In the genomic region with DNA sequence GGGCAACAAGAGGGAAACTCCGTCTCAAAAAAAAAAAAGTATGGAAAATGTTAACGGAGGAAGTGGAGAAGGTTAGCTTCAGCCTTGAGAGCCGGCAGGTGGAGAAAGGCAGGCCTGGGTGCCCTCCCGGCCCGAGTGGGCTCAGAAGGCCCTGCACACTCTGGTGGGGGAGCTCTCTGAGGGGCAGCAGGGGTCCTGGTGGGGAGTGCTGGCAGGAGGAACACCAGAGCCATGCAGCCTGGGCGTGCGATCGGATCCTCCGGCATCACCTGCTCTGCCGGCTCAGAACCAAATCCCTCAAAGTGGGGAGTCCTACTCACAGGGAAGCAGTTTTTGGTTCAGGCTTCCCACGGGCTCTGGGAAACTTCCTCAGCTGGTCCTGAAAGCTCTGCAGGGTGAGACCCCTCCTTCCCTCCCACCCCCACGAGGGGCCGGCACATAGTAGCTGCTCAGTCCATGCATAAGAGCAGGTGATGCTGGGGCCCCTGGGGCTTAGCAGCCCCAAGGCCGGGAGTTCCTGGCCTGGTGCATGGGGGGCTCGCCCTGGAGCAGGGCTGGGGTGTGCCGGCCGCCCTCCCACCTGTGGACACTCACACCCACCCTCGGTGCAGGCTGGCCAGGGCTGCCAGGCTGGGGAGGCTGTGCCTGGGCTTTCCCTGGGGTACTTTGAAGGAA, we compare ENCODE assay signal across 1 cellular context.
TF ChIP-seq lines count a peak whose summit lies in the region.

No MANE protein-coding gene starts in this region.

TF ChIP-seq in HepG2, 621 proteins besides CTCF, POLR2A, EP300 and RAD21 (continued from another document and continues in another):
- no peak for TF ChIP-seq RCOR2 (CRISPR knock-in tag; IDR thresholded peaks at IDR 0.05)
- TF ChIP-seq JUNB (CRISPR knock-in tag; IDR thresholded peaks at IDR 0.05; ENCODE audit: borderline replicate concordance) = no peak
- TF ChIP-seq ZMYM4 (CRISPR knock-in tag; IDR thresholded peaks at IDR 0.05) = no peak
- no peak for TF ChIP-seq ZNF703 (CRISPR knock-in tag; IDR thresholded peaks at IDR 0.05; ENCODE audit: borderline replicate concordance)
- no peak for TF ChIP-seq ZNF607 (CRISPR knock-in tag; IDR thresholded peaks at IDR 0.05; ENCODE audit: borderline replicate concordance)
- no peak for TF ChIP-seq ZSCAN12 (CRISPR knock-in tag; IDR thresholded peaks at IDR 0.05)
- no peak for TF ChIP-seq ZNF737 (CRISPR knock-in tag; IDR thresholded peaks at IDR 0.05; ENCODE audit: borderline replicate concordance)
- TF ChIP-seq ZNF550 (CRISPR knock-in tag; IDR thresholded peaks at IDR 0.05; ENCODE audit: borderline replicate concordance) = no peak
- no peak for TF ChIP-seq ZNF883 (CRISPR knock-in tag; IDR thresholded peaks at IDR 0.05; ENCODE audit: not compliant biosample characterization)
- no peak for TF ChIP-seq ZFP41 (CRISPR knock-in tag; IDR thresholded peaks at IDR 0.05; ENCODE audit: borderline replicate concordance)
- no peak for TF ChIP-seq MIXL1 (CRISPR knock-in tag; IDR thresholded peaks at IDR 0.05)
- TF ChIP-seq, protein P1, sequence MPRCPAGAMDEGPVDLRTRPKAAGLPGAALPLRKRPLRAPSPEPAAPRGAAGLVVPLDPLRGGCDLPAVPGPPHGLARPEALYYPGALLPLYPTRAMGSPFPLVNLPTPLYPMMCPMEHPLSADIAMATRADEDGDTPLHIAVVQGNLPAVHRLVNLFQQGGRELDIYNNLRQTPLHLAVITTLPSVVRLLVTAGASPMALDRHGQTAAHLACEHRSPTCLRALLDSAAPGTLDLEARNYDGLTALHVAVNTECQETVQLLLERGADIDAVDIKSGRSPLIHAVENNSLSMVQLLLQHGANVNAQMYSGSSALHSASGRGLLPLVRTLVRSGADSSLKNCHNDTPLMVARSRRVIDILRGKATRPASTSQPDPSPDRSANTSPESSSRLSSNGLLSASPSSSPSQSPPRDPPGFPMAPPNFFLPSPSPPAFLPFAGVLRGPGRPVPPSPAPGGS (CRISPR knock-in tag; IDR thresholded peaks at IDR 0.05) = no peak
- TF ChIP-seq CAMTA2 (CRISPR knock-in tag; IDR thresholded peaks at IDR 0.05; ENCODE audit: borderline replicate concordance) = 0 out of 2 replicates have a peak, but pooled peaks have one; percentile 58
- TF ChIP-seq, protein P2, sequence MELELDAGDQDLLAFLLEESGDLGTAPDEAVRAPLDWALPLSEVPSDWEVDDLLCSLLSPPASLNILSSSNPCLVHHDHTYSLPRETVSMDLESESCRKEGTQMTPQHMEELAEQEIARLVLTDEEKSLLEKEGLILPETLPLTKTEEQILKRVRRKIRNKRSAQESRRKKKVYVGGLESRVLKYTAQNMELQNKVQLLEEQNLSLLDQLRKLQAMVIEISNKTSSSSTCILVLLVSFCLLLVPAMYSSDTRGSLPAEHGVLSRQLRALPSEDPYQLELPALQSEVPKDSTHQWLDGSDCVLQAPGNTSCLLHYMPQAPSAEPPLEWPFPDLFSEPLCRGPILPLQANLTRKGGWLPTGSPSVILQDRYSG (CRISPR knock-in tag; IDR thresholded peaks at IDR 0.05) = no peak
- TF ChIP-seq KDM1A (CRISPR knock-in tag; IDR thresholded peaks at IDR 0.05) = no peak
- no peak for TF ChIP-seq CHD4 (IDR thresholded peaks at IDR 0.05; ENCODE audit: borderline replicate concordance, low read length)
- no peak for TF ChIP-seq ZNF777 (CRISPR knock-in tag; IDR thresholded peaks at IDR 0.05)
- no peak for TF ChIP-seq DPF2 (CRISPR knock-in tag; IDR thresholded peaks at IDR 0.05; ENCODE audit: borderline replicate concordance, low read depth)
- TF ChIP-seq, protein P3, sequence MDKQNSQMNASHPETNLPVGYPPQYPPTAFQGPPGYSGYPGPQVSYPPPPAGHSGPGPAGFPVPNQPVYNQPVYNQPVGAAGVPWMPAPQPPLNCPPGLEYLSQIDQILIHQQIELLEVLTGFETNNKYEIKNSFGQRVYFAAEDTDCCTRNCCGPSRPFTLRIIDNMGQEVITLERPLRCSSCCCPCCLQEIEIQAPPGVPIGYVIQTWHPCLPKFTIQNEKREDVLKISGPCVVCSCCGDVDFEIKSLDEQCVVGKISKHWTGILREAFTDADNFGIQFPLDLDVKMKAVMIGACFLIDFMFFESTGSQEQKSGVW (CRISPR knock-in tag; IDR thresholded peaks at IDR 0.05; ENCODE audit: borderline replicate concordance) = no peak
- TF ChIP-seq SMYD3 (CRISPR knock-in tag; IDR thresholded peaks at IDR 0.05) = no peak
- TF ChIP-seq HNRNPK (IDR thresholded peaks at IDR 0.05; ENCODE audit: low read depth, low read length, poor library complexity, severe bottlenecking) = no peak
- no peak for TF ChIP-seq JUN (CRISPR knock-in tag; IDR thresholded peaks at IDR 0.05)
- TF ChIP-seq ZNF562 (CRISPR knock-in tag; IDR thresholded peaks at IDR 0.05; ENCODE audit: borderline replicate concordance) = no peak
- TF ChIP-seq SP5 (CRISPR knock-in tag; IDR thresholded peaks at IDR 0.05; ENCODE audit: borderline replicate concordance, low read depth) = no peak
- no peak for TF ChIP-seq AHR (CRISPR knock-in tag; IDR thresholded peaks at IDR 0.05)
- TF ChIP-seq, protein P4, sequence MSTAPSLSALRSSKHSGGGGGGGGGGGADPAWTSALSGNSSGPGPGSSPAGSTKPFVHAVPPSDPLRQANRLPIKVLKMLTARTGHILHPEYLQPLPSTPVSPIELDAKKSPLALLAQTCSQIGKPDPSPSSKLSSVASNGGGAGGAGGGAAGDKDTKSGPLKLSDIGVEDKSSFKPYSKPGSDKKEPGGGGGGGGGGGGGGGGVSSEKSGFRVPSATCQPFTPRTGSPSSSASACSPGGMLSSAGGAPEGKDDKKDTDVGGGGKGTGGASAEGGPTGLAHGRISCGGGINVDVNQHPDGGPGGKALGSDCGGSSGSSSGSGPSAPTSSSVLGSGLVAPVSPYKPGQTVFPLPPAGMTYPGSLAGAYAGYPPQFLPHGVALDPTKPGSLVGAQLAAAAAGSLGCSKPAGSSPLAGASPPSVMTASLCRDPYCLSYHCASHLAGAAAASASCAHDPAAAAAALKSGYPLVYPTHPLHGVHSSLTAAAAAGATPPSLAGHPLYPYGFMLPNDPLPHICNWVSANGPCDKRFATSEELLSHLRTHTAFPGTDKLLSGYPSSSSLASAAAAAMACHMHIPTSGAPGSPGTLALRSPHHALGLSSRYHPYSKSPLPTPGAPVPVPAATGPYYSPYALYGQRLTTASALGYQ (CRISPR knock-in tag; IDR thresholded peaks at IDR 0.05) = no peak
- no peak for TF ChIP-seq NR2F6 (IDR thresholded peaks at IDR 0.05)
- TF ChIP-seq NR2F6 (CRISPR knock-in tag; IDR thresholded peaks at IDR 0.05) = no peak
- no peak for TF ChIP-seq SRSF9 (IDR thresholded peaks at IDR 0.05; ENCODE audit: borderline replicate concordance, insufficient read depth, low read depth, low read length, poor library complexity, severe bottlenecking)
- no peak for TF ChIP-seq SMARCC2 (IDR thresholded peaks at IDR 0.05)
- 0 out of 2 replicates have a peak, but pooled peaks have one; percentile 12 for TF ChIP-seq ZNF263 (CRISPR knock-in tag; IDR thresholded peaks at IDR 0.05)
- TF ChIP-seq SNRNP70 (IDR thresholded peaks at IDR 0.05; ENCODE audit: low read depth, low read length) = no peak
- TF ChIP-seq ZNF333 (CRISPR knock-in tag; IDR thresholded peaks at IDR 0.05; ENCODE audit: borderline replicate concordance) = 0 out of 2 replicates have a peak, but pooled peaks have one; percentile 37
- no peak for TF ChIP-seq MLLT10 (CRISPR knock-in tag; IDR thresholded peaks at IDR 0.05)
- no peak for TF ChIP-seq ZNF260 (CRISPR knock-in tag; IDR thresholded peaks at IDR 0.05; ENCODE audit: borderline replicate concordance, low read depth)
- TF ChIP-seq ZEB1 (IDR thresholded peaks at IDR 0.05; ENCODE audit: insufficient replicate concordance, low read depth) = no peak
- TF ChIP-seq, protein P5, sequence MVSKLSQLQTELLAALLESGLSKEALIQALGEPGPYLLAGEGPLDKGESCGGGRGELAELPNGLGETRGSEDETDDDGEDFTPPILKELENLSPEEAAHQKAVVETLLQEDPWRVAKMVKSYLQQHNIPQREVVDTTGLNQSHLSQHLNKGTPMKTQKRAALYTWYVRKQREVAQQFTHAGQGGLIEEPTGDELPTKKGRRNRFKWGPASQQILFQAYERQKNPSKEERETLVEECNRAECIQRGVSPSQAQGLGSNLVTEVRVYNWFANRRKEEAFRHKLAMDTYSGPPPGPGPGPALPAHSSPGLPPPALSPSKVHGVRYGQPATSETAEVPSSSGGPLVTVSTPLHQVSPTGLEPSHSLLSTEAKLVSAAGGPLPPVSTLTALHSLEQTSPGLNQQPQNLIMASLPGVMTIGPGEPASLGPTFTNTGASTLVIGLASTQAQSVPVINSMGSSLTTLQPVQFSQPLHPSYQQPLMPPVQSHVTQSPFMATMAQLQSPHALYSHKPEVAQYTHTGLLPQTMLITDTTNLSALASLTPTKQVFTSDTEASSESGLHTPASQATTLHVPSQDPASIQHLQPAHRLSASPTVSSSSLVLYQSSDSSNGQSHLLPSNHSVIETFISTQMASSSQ (IDR thresholded peaks at IDR 0.05; ENCODE audit: low read depth) = no peak
- TF ChIP-seq, protein P5 (CRISPR knock-in tag; IDR thresholded peaks at IDR 0.05; ENCODE audit: borderline replicate concordance) = no peak
- no peak for TF ChIP-seq ZFP1 (CRISPR knock-in tag; IDR thresholded peaks at IDR 0.05)
- no peak for TF ChIP-seq ZKSCAN1 (IDR thresholded peaks at IDR 0.05; ENCODE audit: low read length)
- TF ChIP-seq, protein P6, sequence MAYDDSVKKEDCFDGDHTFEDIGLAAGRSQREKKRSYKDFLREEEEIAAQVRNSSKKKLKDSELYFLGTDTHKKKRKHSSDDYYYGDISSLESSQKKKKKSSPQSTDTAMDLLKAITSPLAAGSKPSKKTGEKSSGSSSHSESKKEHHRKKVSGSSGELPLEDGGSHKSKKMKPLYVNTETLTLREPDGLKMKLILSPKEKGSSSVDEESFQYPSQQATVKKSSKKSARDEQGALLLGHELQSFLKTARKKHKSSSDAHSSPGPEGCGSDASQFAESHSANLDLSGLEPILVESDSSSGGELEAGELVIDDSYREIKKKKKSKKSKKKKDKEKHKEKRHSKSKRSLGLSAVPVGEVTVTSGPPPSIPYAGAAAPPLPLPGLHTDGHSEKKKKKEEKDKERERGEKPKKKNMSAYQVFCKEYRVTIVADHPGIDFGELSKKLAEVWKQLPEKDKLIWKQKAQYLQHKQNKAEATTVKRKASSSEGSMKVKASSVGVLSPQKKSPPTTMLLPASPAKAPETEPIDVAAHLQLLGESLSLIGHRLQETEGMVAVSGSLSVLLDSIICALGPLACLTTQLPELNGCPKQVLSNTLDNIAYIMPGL (CRISPR knock-in tag; IDR thresholded peaks at IDR 0.05; ENCODE audit: borderline replicate concordance in 1 of 2, low read depth in 1 of 2) = no peak
- no peak for TF ChIP-seq ZNF382 (CRISPR knock-in tag; IDR thresholded peaks at IDR 0.05; ENCODE audit: borderline replicate concordance)
- peak; percentile 3; the same call in 1 of the 2 replicates for TF ChIP-seq ZBTB38 (CRISPR knock-in tag; IDR thresholded peaks at IDR 0.05)
- TF ChIP-seq REXO4 (CRISPR knock-in tag; IDR thresholded peaks at IDR 0.05; ENCODE audit: borderline replicate concordance) = no peak
- TF ChIP-seq, protein P7, sequence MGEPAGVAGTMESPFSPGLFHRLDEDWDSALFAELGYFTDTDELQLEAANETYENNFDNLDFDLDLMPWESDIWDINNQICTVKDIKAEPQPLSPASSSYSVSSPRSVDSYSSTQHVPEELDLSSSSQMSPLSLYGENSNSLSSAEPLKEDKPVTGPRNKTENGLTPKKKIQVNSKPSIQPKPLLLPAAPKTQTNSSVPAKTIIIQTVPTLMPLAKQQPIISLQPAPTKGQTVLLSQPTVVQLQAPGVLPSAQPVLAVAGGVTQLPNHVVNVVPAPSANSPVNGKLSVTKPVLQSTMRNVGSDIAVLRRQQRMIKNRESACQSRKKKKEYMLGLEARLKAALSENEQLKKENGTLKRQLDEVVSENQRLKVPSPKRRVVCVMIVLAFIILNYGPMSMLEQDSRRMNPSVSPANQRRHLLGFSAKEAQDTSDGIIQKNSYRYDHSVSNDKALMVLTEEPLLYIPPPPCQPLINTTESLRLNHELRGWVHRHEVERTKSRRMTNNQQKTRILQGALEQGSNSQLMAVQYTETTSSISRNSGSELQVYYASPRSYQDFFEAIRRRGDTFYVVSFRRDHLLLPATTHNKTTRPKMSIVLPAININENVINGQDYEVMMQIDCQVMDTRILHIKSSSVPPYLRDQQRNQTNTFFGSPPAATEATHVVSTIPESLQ (CRISPR knock-in tag; conservative IDR thresholded peaks at IDR 0.05) = no peak
- no peak for TF ChIP-seq ZNF749 (CRISPR knock-in tag; IDR thresholded peaks at IDR 0.05; ENCODE audit: borderline replicate concordance)
- TF ChIP-seq JDP2 (CRISPR knock-in tag; IDR thresholded peaks at IDR 0.05; ENCODE audit: borderline replicate concordance) = no peak
- TF ChIP-seq SRSF1 (optimal IDR thresholded peaks at IDR 0.05; ENCODE audit: low read depth, low read length) = no peak
- TF ChIP-seq CBX1 (IDR thresholded peaks at IDR 0.05; ENCODE audit: low read depth) = no peak
- TF ChIP-seq, protein P8, sequence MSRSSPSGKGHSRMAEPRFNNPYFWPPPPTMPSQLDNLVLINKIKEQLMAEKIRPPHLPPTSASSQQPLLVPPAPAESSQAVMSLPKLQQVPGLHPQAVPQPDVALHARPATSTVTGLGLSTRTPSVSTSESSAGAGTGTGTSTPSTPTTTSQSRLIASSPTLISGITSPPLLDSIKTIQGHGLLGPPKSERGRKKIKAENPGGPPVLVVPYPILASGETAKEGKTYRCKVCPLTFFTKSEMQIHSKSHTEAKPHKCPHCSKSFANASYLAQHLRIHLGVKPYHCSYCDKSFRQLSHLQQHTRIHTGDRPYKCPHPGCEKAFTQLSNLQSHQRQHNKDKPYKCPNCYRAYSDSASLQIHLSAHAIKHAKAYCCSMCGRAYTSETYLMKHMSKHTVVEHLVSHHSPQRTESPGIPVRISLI (CRISPR knock-in tag; IDR thresholded peaks at IDR 0.05; ENCODE audit: borderline replicate concordance) = 0 out of 2 replicates have a peak, but pooled peaks have one; percentile 6
- no peak for TF ChIP-seq ZNF569 (CRISPR knock-in tag; IDR thresholded peaks at IDR 0.05; ENCODE audit: borderline replicate concordance)
- no peak for TF ChIP-seq ZNF557 (CRISPR knock-in tag; IDR thresholded peaks at IDR 0.05)
- TF ChIP-seq RORA (CRISPR knock-in tag; IDR thresholded peaks at IDR 0.05) = no peak
- TF ChIP-seq SMAD9 (CRISPR knock-in tag; IDR thresholded peaks at IDR 0.05) = no peak
- no peak for TF ChIP-seq POLR2AphosphoS5 (IDR thresholded peaks at IDR 0.05; ENCODE audit: low read depth, low read length)
- TF ChIP-seq ZNF878 (CRISPR knock-in tag; IDR thresholded peaks at IDR 0.05) = no peak
